In genomic region chr11:118792642-118793124, GRCh38 we compare ENCODE assay signal across 8 cellular contexts. TPM values are rescaled to one million over a fixed set of nuclear protein-coding genes. Genes with fewer than 3 reads are reported as not detected.
A peak's percentile ranks its signal among the peaks of the same experiment; 100 is the strongest.
DNase-seq lines count a peak whose midpoint lies in the region; ATAC-seq and FAIRE-seq lines count a peak whose summit lies in the region.

No MANE protein-coding gene starts in this region.

- no peak overlapping the region for H2BK120ac ChIP-seq in mesenchymal stem cell (ENCODE audit: low read depth, low read length)

- H3K27ac ChIP-seq in mesenchymal stem cell (ENCODE audit: low read length, poor library complexity, severe bottlenecking): peak overlapping the region; percentile 82

- H2BK15ac ChIP-seq in mesenchymal stem cell (ENCODE audit: low read depth, poor library complexity, severe bottlenecking): no peak overlapping the region

- H3K14ac ChIP-seq in mesenchymal stem cell (ENCODE audit: low read length in 2 of 2): no peak overlapping the region

- no peak overlapping the region for H2BK5ac ChIP-seq in mesenchymal stem cell (ENCODE audit: low read depth, low read length, poor library complexity, severe bottlenecking)

- peak; percentile 58 for ATAC-seq in HG02981 (IDR thresholded peaks at IDR 0.05; ENCODE audit: unreplicated experiment)

- peak; percentile 70 for FAIRE-seq in endometrium (lab: Jason Lieb, UNC)

- no peaks in the 10 kb centered on the region for H3K36me3 ChIP-seq in mesenchymal stem cell (ENCODE audit: control insufficient read depth in 1 of 2, insufficient read depth in 2 of 2, low read depth in 1 of 2, low read length in 2 of 2)

- H4K91ac ChIP-seq in mesenchymal stem cell (ENCODE audit: low read length): no peak overlapping the region

- H2BK12ac ChIP-seq in mesenchymal stem cell (ENCODE audit: low read length in 2 of 2): no peak overlapping the region

- peak overlapping the region in 1 of 2 experiments; percentile 91 for H3K4me3 ChIP-seq in mesenchymal stem cell (ENCODE audit: insufficient read depth in 1 of 2, low read depth in 1 of 2, low read length in 2 of 2)

- no peak overlapping the region for H2AFZ ChIP-seq in mesenchymal stem cell (ENCODE audit: low read depth, low read length)

- no peak overlapping the region for H3K23ac ChIP-seq in mesenchymal stem cell (ENCODE audit: low read length in 2 of 2)

- H3K4ac ChIP-seq in mesenchymal stem cell (ENCODE audit: low read depth in 1 of 2, low read length in 2 of 2): no peak overlapping the region

- WGBS in mesenchymal stem cell: 0% methylated on average over 7 of the region's 7 CpGs

- H3K9me3 ChIP-seq in mesenchymal stem cell (ENCODE audit: control insufficient read depth, low read length): no peaks in the 10 kb centered on the region

- peaks cover 4% of the 10 kb centered on the region for H3K79me1 ChIP-seq in mesenchymal stem cell (replicated peaks; ENCODE audit: low read length, poor library complexity, severe bottlenecking)

- no peak overlapping the region for H3K18ac ChIP-seq in mesenchymal stem cell (ENCODE audit: low read depth in 1 of 2, low read length in 2 of 2)

- H3K4me1 ChIP-seq in mesenchymal stem cell (ENCODE audit: control insufficient read depth, insufficient read depth, low read depth, low read length): peaks cover 7% of the 10 kb centered on the region

- no peaks in the 10 kb centered on the region for H3K27me3 ChIP-seq in mesenchymal stem cell (ENCODE audit: control insufficient read depth in 1 of 2, insufficient read depth in 1 of 2, low read length in 2 of 2)

- no peak overlapping the region for H2AK5ac ChIP-seq in mesenchymal stem cell (ENCODE audit: low read length, severe bottlenecking)

- peak overlapping the region; percentile 89 for H3K4me2 ChIP-seq in mesenchymal stem cell (ENCODE audit: low read length, poor library complexity, severe bottlenecking)

- DNase-seq in activated naive CD4-positive, alpha-beta T cell treated with Interleukin-2 at 50 U/mL for 16 hours: peak; percentile 65
- no peak for DNase-seq in activated naive CD4-positive, alpha-beta T cell (lab: John Stamatoyannopoulos, UW)
- peak; percentile 78 for DNase-seq in NCI-H82 (lab: John Stamatoyannopoulos, UW)
- peak; percentile 50 for DNase-seq in activated CD8-positive, alpha-beta memory T cell treated with anti-CD3 and anti-CD28 coated beads, Interleukin-2, amount 50 U/mL, for 1 hour (ENCODE audit: extremely low read depth)
- peak; percentile 96 for DNase-seq in mesenchymal stem cell
- peak; percentile 19 for DNase-seq in stimulated activated CD8-positive, alpha-beta memory T cell treated with anti-CD3 and anti-CD28 coated beads, Interleukin-12 subunit alpha, Interleukin-12 subunit beta, amount 100 ng/mL, for 4 hours (ENCODE audit: low read depth)

- H4K8ac ChIP-seq in mesenchymal stem cell (ENCODE audit: low read length): no peak overlapping the region

- H3K9ac ChIP-seq in mesenchymal stem cell (ENCODE audit: low read length): peak overlapping the region; percentile 100

RNA-seq across cellular contexts. Expression of gene DDX6, which starts 1.7 kb away (rescaled TPM):
- 49.6 TPM for polyA plus RNA-seq in mesenchymal stem cell (2013, experiment 1 of 2)
- polyA plus RNA-seq in mesenchymal stem cell (2013, experiment 2 of 2): 51.6 TPM

Comparison
In these comparisons a context has a peak if more than half of its experiments do, and no peak if none do; other contexts are left out.
1. DNase-seq: peak in activated naive CD4-positive, alpha-beta T cell treated with Interleukin-2 at 50 U/mL for 16 hours (single experiment), NCI-H82 (single experiment), activated CD8-positive, alpha-beta memory T cell treated with anti-CD3 and anti-CD28 coated beads, Interleukin-2, amount 50 U/mL, for 1 hour (single experiment), mesenchymal stem cell (single experiment) and stimulated activated CD8-positive, alpha-beta memory T cell treated with anti-CD3 and anti-CD28 coated beads, Interleukin-12 subunit alpha, Interleukin-12 subunit beta, amount 100 ng/mL, for 4 hours (single experiment); none in activated naive CD4-positive, alpha-beta T cell (0 of 4).